16 cellular contexts compared by ENCODE assay signal in the genomic region with DNA sequence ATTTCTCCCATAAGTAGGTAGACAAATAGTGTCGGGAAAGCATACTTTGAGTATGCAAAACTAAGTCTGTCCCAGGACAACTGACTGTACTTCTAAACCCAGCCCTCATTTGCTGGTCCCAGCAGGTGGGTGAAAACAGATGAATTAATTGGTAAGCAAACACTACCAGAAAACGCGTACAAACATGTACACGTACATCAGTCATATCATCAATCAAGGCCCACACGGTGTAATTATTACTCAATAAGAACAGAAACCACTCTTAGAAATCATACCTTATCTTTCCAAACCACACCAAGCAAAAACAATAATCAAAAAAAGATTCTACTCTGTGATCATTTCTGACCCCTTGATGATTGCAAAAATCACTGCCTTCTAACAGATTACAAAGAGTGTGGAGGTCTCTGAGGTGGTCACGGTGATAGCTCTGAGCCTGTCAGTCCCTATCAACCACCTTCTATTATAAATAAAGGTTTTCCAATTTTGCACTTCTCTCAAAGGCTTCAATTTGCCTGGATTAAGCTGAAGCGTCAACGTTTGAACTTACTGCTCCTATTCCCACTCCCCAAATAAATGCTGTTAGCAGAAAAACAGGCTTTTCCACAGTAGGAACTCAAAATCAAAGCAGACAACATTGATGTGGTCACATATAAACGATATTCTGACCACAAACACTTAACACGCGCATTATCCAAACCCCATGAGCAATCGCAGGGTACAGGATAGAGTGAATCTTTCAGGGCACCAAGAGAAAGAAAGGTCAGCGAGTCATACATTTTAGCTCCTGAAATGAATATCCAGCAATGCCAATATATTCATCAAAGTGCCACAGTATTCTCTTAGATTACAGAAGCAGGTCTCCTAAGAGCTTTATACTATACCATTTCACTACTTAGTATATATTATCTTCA.
DNase-seq lines count a peak whose midpoint lies in the region; ATAC-seq and TF ChIP-seq lines count a peak whose summit lies in the region.
"Had no signal": no experiment of that assay in that cellular context is flagged by ENCODE, and none has a peak within 500 bp of the region (broad histone marks: within the 10 kb centered on the region; RNA-seq: fewer than 3 reads in every experiment).

No MANE protein-coding gene starts in this region.

- no peak overlapping the region for H3K27ac Mint-ChIP-seq in activated CD8-positive, alpha-beta T cell treated with anti-CD3 and anti-CD28 coated beads for 36 hours
- H3K27ac Mint-ChIP-seq in activated CD8-positive, alpha-beta T cell treated with anti-CD3 and anti-CD28 coated beads, Interleukin-2, amount 10 ng/mL, durations not matched to agents 7 days and 5 days = no peak overlapping the region
- H3K27ac Mint-ChIP-seq: HFFc6 had no signal

- H3K4me1 ChIP-seq in skeletal muscle satellite cell (ENCODE audit: control insufficient read depth, insufficient read depth, low read length) (peaks cover 37% of the 10 kb centered on the region), BE2C (no peaks in the 10 kb centered on the region)

- H3K4me2 ChIP-seq in skeletal muscle satellite cell (ENCODE audit: low read length) = peak overlapping the region; percentile 0

- no peaks in the 10 kb centered on the region for H3K27me3 Mint-ChIP-seq in activated CD8-positive, alpha-beta T cell treated with anti-CD3 and anti-CD28 coated beads for 36 hours
- H3K27me3 Mint-ChIP-seq in activated CD8-positive, alpha-beta T cell treated with anti-CD3 and anti-CD28 coated beads, Interleukin-2, amount 10 ng/mL, durations not matched to agents 7 days and 5 days (ENCODE audit: low read depth) = no peaks in the 10 kb centered on the region

- in situ Hi-C loops in brain microvascular endothelial cell (cut with HindIII; ENCODE audit: low pct_ligation_motif_present, low sequenced_read_pairs) = no loop called here

- no peaks in the 10 kb centered on the region for H3K36me3 ChIP-seq in brain microvascular endothelial cell (replicated peaks)
- no peaks in the 10 kb centered on the region for H3K36me3 ChIP-seq in skeletal muscle satellite cell (ENCODE audit: insufficient read depth, low read length)
- H3K36me3 ChIP-seq in BE2C = no peaks in the 10 kb centered on the region
- H3K36me3 ChIP-seq: right lobe of liver had no signal

- H3K27ac ChIP-seq in brain microvascular endothelial cell = no peak overlapping the region
- H3K27ac ChIP-seq: right lobe of liver had no signal

- H3K9ac ChIP-seq in skeletal muscle satellite cell (ENCODE audit: low read depth, low read length) = no peak overlapping the region

- TF ChIP-seq CTCF in activated CD8-positive, alpha-beta T cell treated with anti-CD3 and anti-CD28 coated beads for 36 hours (IDR thresholded peaks at IDR 0.05) = no peak
- TF ChIP-seq CTCF in brain microvascular endothelial cell (IDR thresholded peaks at IDR 0.05; ENCODE audit: low read depth, low read length, missing control alignments) = no peak
- TF ChIP-seq CTCF in BE2C (IDR thresholded peaks at IDR 0.05; ENCODE audit: low read depth, low read length) = no peak

- CTCF ChIA-PET in activated CD8-positive, alpha-beta T cell treated with anti-CD3 and anti-CD28 coated beads for 36 hours (lab: Charles Lee) = interaction anchor here (0.6 to 1.7 kb wide), 2 partner anchors 71 to 90 kb away, joined by 3 read pairs; no protein-coding TSS in a partner anchor
- CTCF ChIA-PET in activated CD8-positive, alpha-beta T cell treated with anti-CD3 and anti-CD28 coated beads, Interleukin-2, amount 10 ng/mL, durations not matched to agents 7 days and 5 days (lab: Charles Lee) = no interaction called here

- ATAC-seq in activated CD8-positive, alpha-beta T cell treated with anti-CD3 and anti-CD28 coated beads for 36 hours = peak; percentile 91
- ATAC-seq in activated CD8-positive, alpha-beta T cell treated with anti-CD3 and anti-CD28 coated beads, Interleukin-2, amount 10 ng/mL, durations not matched to agents 7 days and 5 days = no peak
- ATAC-seq in HG03521 (IDR thresholded peaks at IDR 0.05; ENCODE audit: unreplicated experiment) = no peak
- ATAC-seq: right lobe of liver had no signal

- intact Hi-C loops in activated CD8-positive, alpha-beta T cell treated with anti-CD3 and anti-CD28 coated beads for 36 hours (cut with micrococcal nuclease) = no loop called here
- intact Hi-C loops in posterior vena cava (cut with DNase I) = no loop called here

- POLR2A ChIA-PET in activated CD8-positive, alpha-beta T cell treated with anti-CD3 and anti-CD28 coated beads for 36 hours (lab: Charles Lee) = interaction anchor here (0.5 to 1.2 kb wide), 2 partner anchors 8 to 744 kb away, joined by 3 read pairs; no protein-coding TSS in a partner anchor
- POLR2A ChIA-PET in activated CD8-positive, alpha-beta T cell treated with anti-CD3 and anti-CD28 coated beads, Interleukin-2, amount 10 ng/mL, durations not matched to agents 7 days and 5 days (lab: Charles Lee) = no interaction called here

- no peaks in the 10 kb centered on the region for H3K36me3 Mint-ChIP-seq in activated CD8-positive, alpha-beta T cell treated with anti-CD3 and anti-CD28 coated beads for 36 hours (ENCODE audit: low read depth)
- H3K36me3 Mint-ChIP-seq in activated CD8-positive, alpha-beta T cell treated with anti-CD3 and anti-CD28 coated beads, Interleukin-2, amount 10 ng/mL, durations not matched to agents 7 days and 5 days (ENCODE audit: low read depth) = no peaks in the 10 kb centered on the region

- H3K9me3 ChIP-seq in skeletal muscle satellite cell (replicated peaks; ENCODE audit: low read length) = no peaks in the 10 kb centered on the region
- H3K9me3 ChIP-seq in BE2C = no peaks in the 10 kb centered on the region
- H3K9me3 ChIP-seq: right lobe of liver had no signal

- no peak overlapping the region for H3K4me3 ChIP-seq in brain microvascular endothelial cell (ENCODE audit: low read depth, low read length)
- H3K4me3 ChIP-seq in skeletal muscle satellite cell (ENCODE audit: low read length) = no peak overlapping the region
- H3K4me3 ChIP-seq in BE2C (ENCODE audit: low read depth, low read length) = no peak overlapping the region
- H3K4me3 ChIP-seq: right lobe of liver had no signal

- H3K27me3 ChIP-seq in brain microvascular endothelial cell (replicated peaks) = no peaks in the 10 kb centered on the region
- no peaks in the 10 kb centered on the region for H3K27me3 ChIP-seq in skeletal muscle satellite cell (ENCODE audit: control insufficient read depth, insufficient read depth, low read length)
- no peaks in the 10 kb centered on the region for H3K27me3 ChIP-seq in BE2C
- H3K27me3 ChIP-seq: right lobe of liver had no signal

- peak; percentile 52 for DNase-seq in activated CD8-positive, alpha-beta T cell treated with anti-CD3 and anti-CD28 coated beads for 36 hours
- no peak for DNase-seq in activated CD8-positive, alpha-beta T cell treated with anti-CD3 and anti-CD28 coated beads, Interleukin-2, amount 10 ng/mL, durations not matched to agents 7 days and 5 days
- DNase-seq in NCI-H2227 (lab: John Stamatoyannopoulos, UW; ENCODE audit: unreplicated experiment) (peak; percentile 81), brain microvascular endothelial cell (peak; percentile 73), BE2C (no peak), posterior vena cava (ENCODE audit: low spot score) (no peak)
- DNase-seq: ACHN, activated gamma-delta T cell treated with Interleukin-2 at 50 U/mL for 16 hours, DMS53, foreskin melanocyte, HFFc6, kidney glomerular epithelial cell, NCI-H524 treated with DMSO at 0.1 percent for 48 hours, right lobe of liver had no signal

- no peaks in the 10 kb centered on the region for H3K9me3 Mint-ChIP-seq in activated CD8-positive, alpha-beta T cell treated with anti-CD3 and anti-CD28 coated beads for 36 hours
- no peaks in the 10 kb centered on the region for H3K9me3 Mint-ChIP-seq in activated CD8-positive, alpha-beta T cell treated with anti-CD3 and anti-CD28 coated beads, Interleukin-2, amount 10 ng/mL, durations not matched to agents 7 days and 5 days (ENCODE audit: insufficient read depth)
- H3K9me3 Mint-ChIP-seq: HFFc6 had no signal

- H3K4me1 Mint-ChIP-seq in activated CD8-positive, alpha-beta T cell treated with anti-CD3 and anti-CD28 coated beads for 36 hours (ENCODE audit: low read depth) = peaks cover 18% of the 10 kb centered on the region
- no peaks in the 10 kb centered on the region for H3K4me1 Mint-ChIP-seq in activated CD8-positive, alpha-beta T cell treated with anti-CD3 and anti-CD28 coated beads, Interleukin-2, amount 10 ng/mL, durations not matched to agents 7 days and 5 days (ENCODE audit: low read depth)

- H3K4me3 Mint-ChIP-seq in activated CD8-positive, alpha-beta T cell treated with anti-CD3 and anti-CD28 coated beads for 36 hours = no peak overlapping the region
- no peak overlapping the region for H3K4me3 Mint-ChIP-seq in activated CD8-positive, alpha-beta T cell treated with anti-CD3 and anti-CD28 coated beads, Interleukin-2, amount 10 ng/mL, durations not matched to agents 7 days and 5 days
- H3K4me3 Mint-ChIP-seq: HFFc6 had no signal

Comparison
In these comparisons a context has a peak if more than half of its experiments do, and no peak if none do; other contexts are left out.
1. DNase-seq: peak in activated CD8-positive, alpha-beta T cell treated with anti-CD3 and anti-CD28 coated beads for 36 hours (single experiment), NCI-H2227 (single experiment) and brain microvascular endothelial cell (single experiment); none in activated CD8-positive, alpha-beta T cell treated with anti-CD3 and anti-CD28 coated beads, Interleukin-2, amount 10 ng/mL, durations not matched to agents 7 days and 5 days (single experiment), BE2C (single experiment) and posterior vena cava (single experiment).